In the genomic region with DNA sequence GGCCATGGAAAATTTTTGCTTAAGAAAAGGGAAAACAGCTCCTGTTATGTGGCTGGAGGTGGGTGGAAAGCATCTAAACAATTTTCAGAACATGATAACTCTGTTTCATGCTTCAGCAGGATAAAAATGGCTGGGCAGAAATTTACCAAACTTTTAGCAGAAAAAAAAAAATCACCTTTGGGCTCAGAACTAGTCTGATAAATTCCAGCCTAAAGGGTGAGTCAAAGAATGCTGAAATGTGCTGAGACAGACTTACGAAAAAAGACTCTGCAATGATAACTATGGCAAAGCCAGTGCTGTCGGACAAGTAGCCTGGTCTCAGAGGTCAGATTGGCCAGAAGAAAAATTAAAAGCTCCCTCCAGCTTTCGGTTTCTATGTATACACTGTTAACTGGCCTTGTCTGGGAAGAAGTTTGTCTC, we compare ENCODE assay signal across 20 cellular contexts.
DNase-seq lines count a peak whose midpoint lies in the region; ATAC-seq and TF ChIP-seq lines count a peak whose summit lies in the region.
"Had no signal": no experiment of that assay in that cellular context is flagged by ENCODE, and none has a peak within 500 bp of the region (broad histone marks: within the 10 kb centered on the region; RNA-seq: fewer than 3 reads in every experiment).

No MANE protein-coding gene starts in this region.

- peak; percentile 3 for DNase-seq in AG04450 (ENCODE audit: low read depth, low spot score)
- DNase-seq in MM.1S, result peak; percentile 21
- DNase-seq in choroid plexus epithelial cell (ENCODE audit: low read depth), result peak; percentile 3
- no peak for DNase-seq in natural killer cell
- DNase-seq in activated T-cell treated with anti-CD3 and anti-CD28 coated beads, Interleukin-2, amount 50 U/mL, for 48 hours, result no peak
- DNase-seq in T1000 (lab: John Stamatoyannopoulos, UW), result no peak
- DNase-seq: activated CD8-positive, alpha-beta T cell treated with anti-CD3 and anti-CD28 coated beads for 36 hours; activated T-cell treated with anti-CD3 and anti-CD28 coated beads, Interleukin-2, amount 50 U/mL, for 4 hours; CD4-positive, alpha-beta T cell; NCI-H1694; NCI-H345; pancreas; SHP77; stimulated activated CD4-positive, alpha-beta T cell treated with anti-CD3 and anti-CD28 coated beads, Interleukin-12 subunit alpha, Interleukin-12 subunit beta, amount 100 ng/mL, for 4 hours; T-cell had no signal

- H3K36me3 Mint-ChIP-seq in natural killer cell, result no peaks in the 10 kb centered on the region
- H3K36me3 Mint-ChIP-seq: activated naive CD8-positive, alpha-beta T cell; stimulated activated memory B cell treated with anti-CD40 and anti-IgM and Interleukin-4, amounts not matched to agents 10 μg/mL and 1 μg/mL and 100 μg/mL, for 72 hours; T-cell had no signal

- ATAC-seq in natural killer cell (no peak), GM18511 (IDR thresholded peaks at IDR 0.05; ENCODE audit: unreplicated experiment) (no peak)
- ATAC-seq: activated CD8-positive, alpha-beta T cell treated with anti-CD3 and anti-CD28 coated beads for 36 hours; activated T-cell treated with anti-CD3 and anti-CD28 coated beads, Interleukin-2, amount 50 U/mL, for 4 hours; T-cell had no signal

- H3K27me3 ChIP-seq in AG04450 (ENCODE audit: control insufficient read depth, insufficient read depth, low read length) (peaks cover 2% of the 10 kb centered on the region), MM.1S (replicated peaks; ENCODE audit: insufficient read depth, low read length) (no peaks in the 10 kb centered on the region)
- H3K27me3 ChIP-seq: pancreas, tibial nerve had no signal

- H2AFZ ChIP-seq in MM.1S (ENCODE audit: low read length), result 0 out of 2 replicates have a peak overlapping the region, but pooled peaks have one; percentile 15

- H3K4me2 ChIP-seq in MM.1S (ENCODE audit: low read depth, low read length), result no peak overlapping the region

- intact Hi-C loops in natural killer cell (cut with micrococcal nuclease), result no loop called here

- no peak overlapping the region for H3K4me3 ChIP-seq in AG04450 (ENCODE audit: low read depth, low read length)
- no peak overlapping the region for H3K4me3 ChIP-seq in MM.1S (ENCODE audit: low read length)
- no peak overlapping the region for H3K4me3 ChIP-seq in choroid plexus epithelial cell (ENCODE audit: low read depth, low read length)
- H3K4me3 ChIP-seq in mesodermal cell (ENCODE audit: extremely low read depth, insufficient read depth, low read length, poor library complexity, severe bottlenecking), result no peak overlapping the region
- H3K4me3 ChIP-seq: pancreas, tibial nerve had no signal

- no peaks in the 10 kb centered on the region for H3F3A ChIP-seq in MM.1S (ENCODE audit: insufficient read depth, low read length)

- H3K79me2 ChIP-seq in MM.1S (ENCODE audit: low read length), result no peaks in the 10 kb centered on the region

- no peaks in the 10 kb centered on the region for H3K4me1 Mint-ChIP-seq in natural killer cell
- H3K4me1 Mint-ChIP-seq: stimulated activated memory B cell treated with anti-CD40 and anti-IgM and Interleukin-4, amounts not matched to agents 10 μg/mL and 1 μg/mL and 100 μg/mL, for 72 hours; T-cell had no signal

- H3K27ac Mint-ChIP-seq in natural killer cell, result no peak overlapping the region
- H3K27ac Mint-ChIP-seq: activated CD8-positive, alpha-beta T cell treated with anti-CD3 and anti-CD28 coated beads for 36 hours; activated naive CD8-positive, alpha-beta T cell; CD4-positive, alpha-beta T cell; stimulated activated memory B cell treated with anti-CD40 and anti-IgM and Interleukin-4, amounts not matched to agents 10 μg/mL and 1 μg/mL and 100 μg/mL, for 72 hours; T-cell had no signal

- 92 to 97% methylated on average over 2 to 3 of the region's 3 CpGs for WGBS in mesodermal cell (ENCODE audit: insufficient coverage in 2 of 2), 2 experiments

- H3K9me2 ChIP-seq in MM.1S (replicated peaks; ENCODE audit: insufficient read depth, low read length), result no peaks in the 10 kb centered on the region

- CTCF ChIA-PET in AG04450 (lab: Charles Lee), result no interaction called here

- H4K20me1 ChIP-seq in MM.1S (ENCODE audit: insufficient read depth, low read length), result no peaks in the 10 kb centered on the region

- H3K9me3 Mint-ChIP-seq in natural killer cell, result peaks cover 0 to 5% of the 10 kb centered on the region in 2 donors
- H3K9me3 Mint-ChIP-seq: activated CD8-positive, alpha-beta T cell treated with anti-CD3 and anti-CD28 coated beads for 36 hours; activated T-cell treated with anti-CD3 and anti-CD28 coated beads, Interleukin-2, amount 50 U/mL, for 4 hours; CD4-positive, alpha-beta T cell; stimulated activated memory B cell treated with anti-CD40 and anti-IgM and Interleukin-4, amounts not matched to agents 10 μg/mL and 1 μg/mL and 100 μg/mL, for 72 hours had no signal

- H3K27me3 Mint-ChIP-seq in natural killer cell (ENCODE audit: low read depth in 2 of 2), result no peaks in the 10 kb centered on the region
- H3K27me3 Mint-ChIP-seq: activated naive CD8-positive, alpha-beta T cell; CD4-positive, alpha-beta T cell; stimulated activated memory B cell treated with anti-CD40 and anti-IgM and Interleukin-4, amounts not matched to agents 10 μg/mL and 1 μg/mL and 100 μg/mL, for 72 hours; T-cell had no signal

- no peak overlapping the region for H3K9ac ChIP-seq in MM.1S (ENCODE audit: low read length)

- H3K4me1 ChIP-seq in MM.1S (ENCODE audit: low read length) (no peaks in the 10 kb centered on the region), mesodermal cell (ENCODE audit: control insufficient read depth, insufficient read depth, low read length, poor library complexity, severe bottlenecking) (peaks cover 9% of the 10 kb centered on the region)
- H3K4me1 ChIP-seq: pancreas, tibial nerve had no signal

- TF ChIP-seq CTCF in AG04450 (IDR thresholded peaks at IDR 0.05; ENCODE audit: low read depth, low read length) (no peak), MM.1S (IDR thresholded peaks at IDR 0.05; ENCODE audit: low read length) (no peak), choroid plexus epithelial cell (conservative IDR thresholded peaks at IDR 0.05; ENCODE audit: low read depth, low read length) (no peak), natural killer cell (IDR thresholded peaks at IDR 0.05) (no peak)

- no peak overlapping the region for H3K4me3 Mint-ChIP-seq in natural killer cell
- H3K4me3 Mint-ChIP-seq: activated CD8-positive, alpha-beta T cell treated with anti-CD3 and anti-CD28 coated beads for 36 hours; activated naive CD8-positive, alpha-beta T cell; activated T-cell treated with anti-CD3 and anti-CD28 coated beads, Interleukin-2, amount 50 U/mL, for 4 hours; CD4-positive, alpha-beta T cell; stimulated activated memory B cell treated with anti-CD40 and anti-IgM and Interleukin-4, amounts not matched to agents 10 μg/mL and 1 μg/mL and 100 μg/mL, for 72 hours; T-cell had no signal

- no peaks in the 10 kb centered on the region for H3K36me3 ChIP-seq in MM.1S (replicated peaks; ENCODE audit: insufficient read depth, low read length)
- no peaks in the 10 kb centered on the region for H3K36me3 ChIP-seq in mesodermal cell (ENCODE audit: control insufficient read depth, insufficient read depth, low read length)
- H3K36me3 ChIP-seq: pancreas, tibial nerve had no signal

- peaks cover 5% of the 10 kb centered on the region for H3K9me3 ChIP-seq in AG04450 (ENCODE audit: control insufficient read depth, insufficient read depth, low read length)
- H3K9me3 ChIP-seq in MM.1S (replicated peaks; ENCODE audit: insufficient read depth, low read length), result no peaks in the 10 kb centered on the region
- H3K9me3 ChIP-seq in mesodermal cell (ENCODE audit: control insufficient read depth, low read length), result no peaks in the 10 kb centered on the region
- H3K9me3 ChIP-seq: pancreas, tibial nerve had no signal

- POLR2A ChIA-PET in AG04450 (lab: Yijun Ruan, JAX), result no interaction called here

- H3K27ac ChIP-seq in AG04450 (ENCODE audit: low read depth, low read length), result peak overlapping the region; percentile 66
- no peak overlapping the region for H3K27ac ChIP-seq in MM.1S (ENCODE audit: low read length)
- H3K27ac ChIP-seq in mesodermal cell (ENCODE audit: low read depth, low read length, severe bottlenecking), result peak overlapping the region; percentile 82

Comparison
In these comparisons a context has a peak if more than half of its experiments do, and no peak if none do; other contexts are left out.
1. DNase-seq: peak in AG04450 (single experiment), MM.1S (single experiment) and choroid plexus epithelial cell (single experiment); none in natural killer cell (single experiment), activated T-cell treated with anti-CD3 and anti-CD28 coated beads, Interleukin-2, amount 50 U/mL, for 48 hours (0 of 2) and T1000 (single experiment).